Comparison of ENCODE assay signal across 17 cellular contexts in genomic region chr2:194550702-194551101, GRCh38.
"Had no signal": no experiment of that assay in that cellular context is flagged by ENCODE, and none has a peak within 500 bp of the region (broad histone marks: within the 10 kb centered on the region; RNA-seq: fewer than 3 reads in every experiment).

No MANE protein-coding gene starts in this region.

- H3K27ac ChIP-seq: coronary artery, suprapubic skin had no signal

- H3K27me3 Mint-ChIP-seq: activated CD4-positive, alpha-beta T cell treated with anti-CD3 and anti-CD28 coated beads, Interleukin-2, amount 10 ng/mL, durations not matched to agents 7 days and 5 days; activated naive CD8-positive, alpha-beta T cell treated with anti-CD3 and anti-CD28 coated beads for 36 hours; central memory CD8-positive, alpha-beta T cell; progenitor cell of endocrine pancreas; stimulated activated naive CD8-positive, alpha-beta T cell treated with anti-CD3 and anti-CD28 coated beads, Interleukin-15, Interleukin-2, amounts not matched to agents 100 ng/mL and 50 ng/mL, for 24 hours; T-helper 17 cell had no signal

- H3K4me3 ChIP-seq: coronary artery, suprapubic skin had no signal

- H3K4me3 Mint-ChIP-seq: activated CD4-positive, alpha-beta T cell treated with anti-CD3 and anti-CD28 coated beads, Interleukin-2, amount 10 ng/mL, durations not matched to agents 7 days and 5 days; activated naive CD8-positive, alpha-beta T cell treated with anti-CD3 and anti-CD28 coated beads for 36 hours; brain; central memory CD8-positive, alpha-beta T cell; immature natural killer cell; stimulated activated naive CD8-positive, alpha-beta T cell treated with anti-CD3 and anti-CD28 coated beads, Interleukin-15, Interleukin-2, amounts not matched to agents 100 ng/mL and 50 ng/mL, for 24 hours; T-helper 17 cell had no signal

- ATAC-seq: right cardiac atrium, T-helper 17 cell had no signal

- H3K4me1 ChIP-seq: suprapubic skin had no signal

- H3K9me3 Mint-ChIP-seq: activated CD4-positive, alpha-beta T cell treated with anti-CD3 and anti-CD28 coated beads, Interleukin-2, amount 10 ng/mL, durations not matched to agents 7 days and 5 days; activated naive CD8-positive, alpha-beta T cell treated with anti-CD3 and anti-CD28 coated beads for 36 hours; brain; central memory CD8-positive, alpha-beta T cell; stimulated activated naive CD8-positive, alpha-beta T cell treated with anti-CD3 and anti-CD28 coated beads, Interleukin-15, Interleukin-2, amounts not matched to agents 100 ng/mL and 50 ng/mL, for 24 hours had no signal

- H3K36me3 Mint-ChIP-seq: activated naive CD8-positive, alpha-beta T cell treated with anti-CD3 and anti-CD28 coated beads for 36 hours; brain; immature natural killer cell had no signal

- H3K9me3 ChIP-seq: suprapubic skin had no signal

- H3K4me1 Mint-ChIP-seq: activated CD4-positive, alpha-beta T cell treated with anti-CD3 and anti-CD28 coated beads, Interleukin-2, amount 10 ng/mL, durations not matched to agents 7 days and 5 days; activated naive CD8-positive, alpha-beta T cell treated with anti-CD3 and anti-CD28 coated beads for 36 hours; central memory CD8-positive, alpha-beta T cell; immature natural killer cell; T-helper 17 cell had no signal

- H3K27me3 ChIP-seq: suprapubic skin had no signal

- H3K27ac Mint-ChIP-seq: activated CD4-positive, alpha-beta T cell treated with anti-CD3 and anti-CD28 coated beads, Interleukin-2, amount 10 ng/mL, durations not matched to agents 7 days and 5 days; activated naive CD8-positive, alpha-beta T cell treated with anti-CD3 and anti-CD28 coated beads for 36 hours; brain; immature natural killer cell; progenitor cell of endocrine pancreas; stimulated activated naive CD8-positive, alpha-beta T cell treated with anti-CD3 and anti-CD28 coated beads, Interleukin-15, Interleukin-2, amounts not matched to agents 100 ng/mL and 50 ng/mL, for 24 hours; T-helper 17 cell had no signal

- DNase-seq: activated CD4-positive, alpha-beta T cell treated with anti-CD3 and anti-CD28 coated beads, Interleukin-2, amount 10 ng/mL, durations not matched to agents 7 days and 5 days; activated CD8-positive, alpha-beta memory T cell treated with anti-CD3 and anti-CD28 coated beads, Interleukin-2, amount 50 U/mL, for 48 hours; activated naive CD8-positive, alpha-beta T cell treated with anti-CD3 and anti-CD28 coated beads for 36 hours; amygdala; effector CD4-positive, alpha-beta T cell; foreskin melanocyte; head of caudate nucleus; immature natural killer cell; right cardiac atrium; small intestine; T-helper 17 cell had no signal

- H3K36me3 ChIP-seq: suprapubic skin had no signal
